1 cellular context compared by ENCODE assay signal in genomic region chr4:4969298-4969697, GRCh38.
TF ChIP-seq lines count a peak whose summit lies in the region.

No MANE protein-coding gene starts in this region.

TF ChIP-seq in HCT116, 20 proteins besides CTCF, POLR2A, EP300 and RAD21 (continued from another document):
- no peak for TF ChIP-seq ATF3 (IDR thresholded peaks at IDR 0.05)
- TF ChIP-seq SP1 (IDR thresholded peaks at IDR 0.05; ENCODE audit: low read depth), result peak; percentile 29; the same call in 1 of the 2 replicates
- no peak for TF ChIP-seq ELF1 (IDR thresholded peaks at IDR 0.05; ENCODE audit: borderline replicate concordance, low read depth)
- TF ChIP-seq SIN3A (IDR thresholded peaks at IDR 0.05; ENCODE audit: low read depth), result peak; percentile 36; the same call in 1 of the 2 replicates
- TF ChIP-seq FOSL1 (IDR thresholded peaks at IDR 0.05; ENCODE audit: low read depth), result peak; percentile 37; the same call in 1 of the 2 replicates
TF ChIP-seq in HCT116: peak in this region for 5.
